ENCODE assay signal across 20 cellular contexts in genomic region chr12:110746550-110746949, GRCh38.
"Had no signal": no experiment of that assay in that cellular context is flagged by ENCODE, and none has a peak within 500 bp of the region (broad histone marks: within the 10 kb centered on the region; RNA-seq: fewer than 3 reads in every experiment).

No MANE protein-coding gene starts in this region.

- ATAC-seq: Panc1, PC-3 had no signal

- H3K27me3 Mint-ChIP-seq: IgD-negative memory B cell had no signal

- H3K27ac ChIP-seq: HL-60 had no signal

- DNase-seq: KBM-7, NCI-H1048, NCI-H1436, NCI-H187, NCI-H2029, NCI-H2081 treated with DMSO at 0.1 percent for 48 hours, NCI-H2171, NCI-H226, NCI-H446, NCI-H510A, NCI-H524 treated with DMSO at 0.1 percent for 48 hours, NCI-H69, NCI-H774, PC-3, SHP77, SK-N-SH, SW 1271 had no signal

- H3K9me3 ChIP-seq: SK-N-SH had no signal
